ENCODE assay signal across 9 cellular contexts in genomic region chr5:57316798-57317327, GRCh38.
A peak's percentile ranks its signal among the peaks of the same experiment; 100 is the strongest.
DNase-seq lines count a peak whose midpoint lies in the region; ATAC-seq, FAIRE-seq and TF ChIP-seq lines count a peak whose summit lies in the region.
"Had no signal": no experiment of that assay in that cellular context is flagged by ENCODE, and none has a peak within 500 bp of the region (broad histone marks: within the 10 kb centered on the region; RNA-seq: fewer than 3 reads in every experiment).

No MANE protein-coding gene starts in this region.

- POLR2A ChIA-PET in AG04449 (lab: Yijun Ruan, JAX) (interaction anchor here (0.7 kb wide), 1 partner anchor 92 kb away, joined by 3 read pairs; no protein-coding TSS in a partner anchor), HepG2 (lab: Yijun Ruan, JAX) (no interaction called here)

- CTCF ChIA-PET in AG04449 (lab: Yijun Ruan, JAX) (interaction anchor here (0.9 to 2.0 kb wide), 6 partner anchors 13 to 1146 kb away, joined by 3 to 11 read pairs (median 3); no protein-coding TSS in a partner anchor), HepG2 (lab: Yijun Ruan, JAX; ENCODE audit: low intra/inter-chr PET ratio, low total read pairs) (no interaction called here)

- H3K36me3 ChIP-seq in HepG2 (replicated peaks in 1 of 2; ENCODE audit: control insufficient read depth in 1 of 2, insufficient read depth in 2 of 2, low read length in 2 of 2) = no peaks in the 10 kb centered on the region

- no peaks in the 10 kb centered on the region for H4K20me1 ChIP-seq in HepG2 (ENCODE audit: insufficient read depth, low read length)

- no peak overlapping the region for H3K4me3 ChIP-seq in AG04449 (ENCODE audit: low read depth, low read length)
- no peak overlapping the region for H3K4me3 ChIP-seq in HepG2 (replicated peaks in 1 of 3; ENCODE audit: insufficient read depth in 1 of 3, low read depth in 2 of 3, low read length in 3 of 3)

- TF ChIP-seq RAD21 in HepG2 (CRISPR knock-in tag; IDR thresholded peaks at IDR 0.05) = no peak

- peaks cover 10% of the 10 kb centered on the region for H3K4me1 ChIP-seq in HepG2 (ENCODE audit: insufficient read depth, low read length)

- peaks cover 3 to 17% of the 10 kb centered on the region in 2 experiments; a peak in 3 of 5 replicates for H3K27me3 ChIP-seq in HepG2 (ENCODE audit: control insufficient read depth in 1 of 2, insufficient read depth in 2 of 2, low read length in 2 of 2)

- no peaks in the 10 kb centered on the region for H3K9me3 ChIP-seq in HepG2 (ENCODE audit: low read length)

- TF ChIP-seq CTCF in AG04449 (IDR thresholded peaks at IDR 0.05; ENCODE audit: insufficient read depth, low read length, missing control alignments) = no peak
- no peak for TF ChIP-seq CTCF in HepG2 (CRISPR knock-in tag; IDR thresholded peaks at IDR 0.05)

- no peak overlapping the region for H3K4me2 ChIP-seq in HepG2 (ENCODE audit: low read depth, low read length)

- TF ChIP-seq POLR2A in HepG2 (IDR thresholded peaks at IDR 0.05; ENCODE audit: insufficient read depth in 1 of 2, low read depth in 2 of 2, low read length in 2 of 2) = no peak

- FAIRE-seq in HepG2 (lab: Jason Lieb, UNC) = no peak

- ATAC-seq in activated T-helper 17 cell treated with anti-CD3 and anti-CD28 coated beads, Interleukin-2, amount 50 U/mL, for 72 hours (replicated peaks) = peak; percentile 86
- ATAC-seq in HepG2 (no peak; the same call in 2 of the 3 replicates), GM18867 (IDR thresholded peaks at IDR 0.05; ENCODE audit: unreplicated experiment) (no peak)

- peak; percentile 71 for DNase-seq in AG04449 (ENCODE audit: low read depth, low spot score)
- DNase-seq in HCEC 1CT = peak; percentile 93
- no peak for DNase-seq in HepG2 (ENCODE audit: low spot score)
- no peak for DNase-seq in activated naive CD4-positive, alpha-beta T cell treated with Interleukin-2 at 50 U/mL for 16 hours
- no peak for DNase-seq in NCI-H1694 (lab: John Stamatoyannopoulos, UW)
- no peak for DNase-seq in activated CD8-positive, alpha-beta memory T cell treated with anti-CD3 and anti-CD28 coated beads for 24 hours

- TF ChIP-seq EP300 in HepG2 (IDR thresholded peaks at IDR 0.05; ENCODE audit: low read depth in 2 of 2, low read length in 2 of 2) (no peak), HepG2 (CRISPR knock-in tag; IDR thresholded peaks at IDR 0.05; ENCODE audit: borderline replicate concordance) (no peak)

- no TSS peak for BruUV-seq in HepG2 (replicated peaks; lab: Mats Ljungman, UMichigan)

- H3K9me3 Mint-ChIP-seq in activated T-helper 17 cell treated with anti-CD3 and anti-CD28 coated beads, Interleukin-2, amount 50 U/mL, for 72 hours = no peaks in the 10 kb centered on the region

- H3K36me3 Mint-ChIP-seq in activated T-helper 17 cell treated with anti-CD3 and anti-CD28 coated beads, Interleukin-2, amount 50 U/mL, for 72 hours (ENCODE audit: low read depth) = no peaks in the 10 kb centered on the region
- H3K36me3 Mint-ChIP-seq: IgD-negative memory B cell had no signal

- WGBS in HepG2 (ENCODE audit: low lambda C conversion rate) = 17% methylated on average over 2 of the region's 3 CpGs

- in situ Hi-C loops in HepG2 (cut with HindIII; ENCODE audit: extremely low pct_ligation_motif_present, low pct_unique_long_range_greater_than_20kb) = no loop called here

- peaks cover 10% of the 10 kb centered on the region for H3K27me3 Mint-ChIP-seq in activated T-helper 17 cell treated with anti-CD3 and anti-CD28 coated beads, Interleukin-2, amount 50 U/mL, for 72 hours

- no peaks in the 10 kb centered on the region for H3K79me2 ChIP-seq in HepG2 (ENCODE audit: insufficient read depth, low read length)

- intact Hi-C loops in HepG2 (cut with micrococcal nuclease; ENCODE audit: unreplicated experiment) = no loop called here

- no peak overlapping the region for H3K27ac ChIP-seq in HepG2 (ENCODE audit: extremely low read length, insufficient read depth, low read length)

- H3K4me1 Mint-ChIP-seq in activated T-helper 17 cell treated with anti-CD3 and anti-CD28 coated beads, Interleukin-2, amount 50 U/mL, for 72 hours = no peaks in the 10 kb centered on the region

- no peak overlapping the region for H3K27ac Mint-ChIP-seq in activated T-helper 17 cell treated with anti-CD3 and anti-CD28 coated beads, Interleukin-2, amount 50 U/mL, for 72 hours
- H3K27ac Mint-ChIP-seq: IgD-negative memory B cell had no signal

- H3K9ac ChIP-seq in HepG2 (ENCODE audit: insufficient read depth, low read depth, low read length) = no peak overlapping the region

- H2AFZ ChIP-seq in HepG2 (ENCODE audit: low read length) = no peak overlapping the region

- no peak overlapping the region for H3K4me3 Mint-ChIP-seq in activated T-helper 17 cell treated with anti-CD3 and anti-CD28 coated beads, Interleukin-2, amount 50 U/mL, for 72 hours
- H3K4me3 Mint-ChIP-seq: IgD-negative memory B cell had no signal

TF ChIP-seq in HepG2, 621 proteins besides CTCF, POLR2A, EP300 and RAD21:
- no peak for TF ChIP-seq SOX13 (IDR thresholded peaks at IDR 0.05)
- TF ChIP-seq SOX13 (CRISPR knock-in tag; conservative IDR thresholded peaks at IDR 0.05 in 1 of 2, IDR thresholded peaks at IDR 0.05 in 1 of 2) = 0 out of 4 replicates have a peak, but pooled peaks of 1 of the 2 experiments have one; percentile 15
- peak; percentile 37; the same call in 1 of the 2 replicates for TF ChIP-seq FOSL2 (CRISPR knock-in tag; IDR thresholded peaks at IDR 0.05)
- TF ChIP-seq MAFK (conservative IDR thresholded peaks at IDR 0.05 in 1 of 2, IDR thresholded peaks at IDR 0.05 in 1 of 2; ENCODE audit: low read length in 2 of 2) = peak; percentile 17 to 28; a peak in 2 of 4 replicates
- TF ChIP-seq CEBPB (IDR thresholded peaks at IDR 0.05; ENCODE audit: borderline replicate concordance, low read depth, low read length) = no peak

Comparison
In these comparisons a context has a peak if more than half of its experiments do, and no peak if none do; other contexts are left out.
1. DNase-seq: peak in AG04449 (single experiment) and HCEC 1CT (single experiment); none in HepG2 (single experiment), activated naive CD4-positive, alpha-beta T cell treated with Interleukin-2 at 50 U/mL for 16 hours (single experiment), NCI-H1694 (single experiment) and activated CD8-positive, alpha-beta memory T cell treated with anti-CD3 and anti-CD28 coated beads for 24 hours (single experiment).